17 cellular contexts compared by ENCODE assay signal in genomic region chr20:46205349-46205748, GRCh38.
DNase-seq lines count a peak whose midpoint lies in the region; ATAC-seq and TF ChIP-seq lines count a peak whose summit lies in the region.
"Had no signal": no experiment of that assay in that cellular context is flagged by ENCODE, and none has a peak within 500 bp of the region (broad histone marks: within the 10 kb centered on the region; RNA-seq: fewer than 3 reads in every experiment).

No MANE protein-coding gene starts in this region.

- peaks cover 0 to 16% (median 0%) of the 10 kb centered on the region in 11 experiments; a peak in 1 of 22 replicates for H3K27me3 ChIP-seq in BLaER1 treated with 17β-estradiol and CSF1 and Interleukin-3, amounts not matched to agents 10 nM and 100 nM
- peaks cover 28% of the 10 kb centered on the region for H3K27me3 ChIP-seq in CD4-positive, alpha-beta T cell (ENCODE audit: control insufficient read depth, insufficient read depth, low read length)
- H3K27me3 ChIP-seq in mammary epithelial cell (ENCODE audit: insufficient read depth, low read length) (peaks cover 11% of the 10 kb centered on the region), psoas muscle (ENCODE audit: insufficient read depth in 3 of 3, low read length in 2 of 3) (peaks cover 0 to 37% (median 9%) of the 10 kb centered on the region in 3 donors)
- H3K27me3 ChIP-seq: cardiac muscle cell, Peyer's patch had no signal

- H3K27ac ChIP-seq in BLaER1 treated with 17β-estradiol and CSF1 and Interleukin-3, amounts not matched to agents 10 nM and 100 nM, result peak overlapping the region in 3 of 11 experiments; percentile 28 to 37 (median 28); a peak in 7 of 22 replicates
- H3K27ac ChIP-seq in CD4-positive, alpha-beta T cell (ENCODE audit: low read depth, low read length), result no peak overlapping the region
- H3K27ac ChIP-seq in mammary epithelial cell (ENCODE audit: insufficient read depth, low read depth, low read length) (no peak overlapping the region), psoas muscle (no peak overlapping the region)
- H3K27ac ChIP-seq: cardiac muscle cell, Peyer's patch, SJCRH30 had no signal

- H3K9me3 Mint-ChIP-seq in CD4-positive, alpha-beta T cell, result no peaks in the 10 kb centered on the region
- H3K9me3 Mint-ChIP-seq in T-cell (no peaks in the 10 kb centered on the region), glutamatergic neuron (ENCODE audit: unreplicated experiment) (peaks cover 12% of the 10 kb centered on the region)
- H3K9me3 Mint-ChIP-seq: IgD-negative memory B cell; natural killer cell; T-helper 2 cell treated with Interferon-gamma antibody and Interleukin-4, amounts not matched to agents 5 μg/mL and 100 μg/mL, for 36 hours had no signal

- no peak overlapping the region for H2AFZ ChIP-seq in mammary epithelial cell (ENCODE audit: low read depth, low read length)

- no peaks in the 10 kb centered on the region for H3K9me3 ChIP-seq in BLaER1 treated with 17β-estradiol and CSF1 and Interleukin-3, amounts not matched to agents 10 nM and 100 nM (replicated peaks in 1 of 11)
- no peaks in the 10 kb centered on the region for H3K9me3 ChIP-seq in CD4-positive, alpha-beta T cell (ENCODE audit: control insufficient read depth, low read length)
- H3K9me3 ChIP-seq in mammary epithelial cell (replicated peaks; ENCODE audit: insufficient read depth, low read length), result no peaks in the 10 kb centered on the region
- no peaks in the 10 kb centered on the region for H3K9me3 ChIP-seq in psoas muscle
- H3K9me3 ChIP-seq: heart right ventricle, Peyer's patch, SJCRH30 had no signal

- H3K27me3 Mint-ChIP-seq in CD4-positive, alpha-beta T cell, result peaks cover 34% of the 10 kb centered on the region
- H3K27me3 Mint-ChIP-seq in T-cell, result peaks cover 37 to 38% of the 10 kb centered on the region in 2 donors
- H3K27me3 Mint-ChIP-seq in glutamatergic neuron (ENCODE audit: unreplicated experiment), result peaks cover 12% of the 10 kb centered on the region

- H3K4me2 ChIP-seq in BLaER1 treated with 17β-estradiol and CSF1 and Interleukin-3, amounts not matched to agents 10 nM and 100 nM, result peak overlapping the region; percentile 51 to 88 (median 71)
- H3K4me2 ChIP-seq in mammary epithelial cell (ENCODE audit: insufficient read depth, low read depth, low read length), result no peak overlapping the region

- H3K27ac Mint-ChIP-seq in CD4-positive, alpha-beta T cell, result no peak overlapping the region
- H3K27ac Mint-ChIP-seq in T-cell (peak overlapping the region; percentile 41 to 83), glutamatergic neuron (ENCODE audit: unreplicated experiment) (peak overlapping the region; percentile 73)
- H3K27ac Mint-ChIP-seq: natural killer cell; T-helper 2 cell treated with Interferon-gamma antibody and Interleukin-4, amounts not matched to agents 5 μg/mL and 100 μg/mL, for 36 hours had no signal

- H3K9ac ChIP-seq in BLaER1 treated with 17β-estradiol and CSF1 and Interleukin-3, amounts not matched to agents 10 nM and 100 nM, result no peak overlapping the region
- no peak overlapping the region for H3K9ac ChIP-seq in mammary epithelial cell (ENCODE audit: insufficient read depth, low read length)

- 60% methylated on average over 2 of the region's 3 CpGs for WGBS in mammary epithelial cell (ENCODE audit: low coverage, missing lambda C conversion rate)
- WGBS in psoas muscle, 3 donors, result 65 to 71% (median 69%) methylated on average over 3 of the region's 3 CpGs

- no peaks in the 10 kb centered on the region for H3K36me3 Mint-ChIP-seq in CD4-positive, alpha-beta T cell (ENCODE audit: low read depth)
- H3K36me3 Mint-ChIP-seq in T-cell (no peaks in the 10 kb centered on the region), glutamatergic neuron (ENCODE audit: unreplicated experiment) (peaks cover 5% of the 10 kb centered on the region)
- H3K36me3 Mint-ChIP-seq: IgD-negative memory B cell, natural killer cell had no signal

- DNase-seq in CD4-positive, alpha-beta T cell, result no peak
- DNase-seq in T-cell (peak in 3 of 34 experiments; percentile 4 to 9 (median 8)), glutamatergic neuron (no peak), omental fat pad (ENCODE audit: low spot score) (no peak), mammary epithelial cell (no peak), psoas muscle (no peak)
- DNase-seq: activated naive CD4-positive, alpha-beta T cell treated with anti-CD3 and anti-CD28 coated beads, Interleukin-2, amount 50 U/mL, for 16 hours; natural killer cell; NCI-H1092 treated with DMSO at 0.1 percent for 48 hours; NCI-H2029 had no signal

- peak; percentile 39 for ATAC-seq in CD4-positive, alpha-beta T cell (ENCODE audit: poor library complexity)
- ATAC-seq in T-cell (replicated peaks in 1 of 4) (peak; percentile 46 to 70 (median 60)), omental fat pad (ENCODE audit: low FRiP score) (no peak), psoas muscle (no peak)

- POLR2A ChIA-PET in CD4-positive, alpha-beta T cell (lab: Charles Lee), result no interaction called here
- POLR2A ChIA-PET in T-cell (lab: Charles Lee), result interaction anchor here in 1 of 2 donors (0.5 kb wide), 1 partner anchor 128 kb away, joined by 4 read pairs; no protein-coding TSS in a partner anchor

- no peak for TF ChIP-seq CTCF in CD4-positive, alpha-beta T cell (IDR thresholded peaks at IDR 0.05)
- TF ChIP-seq CTCF in glutamatergic neuron (IDR thresholded peaks at IDR 0.05; ENCODE audit: partially characterized antibody, unreplicated experiment), result no peak
- TF ChIP-seq CTCF in omental fat pad (IDR thresholded peaks at IDR 0.05), result no peak
- TF ChIP-seq CTCF in mammary epithelial cell (conservative IDR thresholded peaks at IDR 0.05 in 1 of 2, IDR thresholded peaks at IDR 0.05 in 1 of 2; ENCODE audit: extremely low read depth in 1 of 2, insufficient read depth in 1 of 2, low read depth in 1 of 2, low read length in 2 of 2), result no peak
- TF ChIP-seq CTCF in psoas muscle (IDR thresholded peaks at IDR 0.05), result no peak

- no TSS peak for BruUV-seq in mammary epithelial cell (replicated peaks; lab: Mats Ljungman, UMichigan)

- H4K20me1 ChIP-seq in BLaER1 treated with 17β-estradiol and CSF1 and Interleukin-3, amounts not matched to agents 10 nM and 100 nM, result peaks cover 0 to 19% (median 0%) of the 10 kb centered on the region in 11 experiments; a peak in 5 of 22 replicates
- no peaks in the 10 kb centered on the region for H4K20me1 ChIP-seq in mammary epithelial cell (ENCODE audit: insufficient read depth, low read length)

- CTCF ChIA-PET in CD4-positive, alpha-beta T cell (lab: Charles Lee), result no interaction called here
- CTCF ChIA-PET in T-cell (lab: Charles Lee), result no interaction called here
- CTCF ChIA-PET in mammary epithelial cell (lab: Charles Lee; ENCODE audit: low non-redundant PET), result no interaction called here

- no peaks in the 10 kb centered on the region for H3K79me2 ChIP-seq in mammary epithelial cell (ENCODE audit: insufficient read depth, low read length)

- H3K4me3 Mint-ChIP-seq in CD4-positive, alpha-beta T cell, result no peak overlapping the region
- H3K4me3 Mint-ChIP-seq in T-cell (peak overlapping the region in 1 of 3 donors; percentile 49), glutamatergic neuron (ENCODE audit: unreplicated experiment) (no peak overlapping the region)
- H3K4me3 Mint-ChIP-seq: natural killer cell; T-helper 2 cell treated with Interferon-gamma antibody and Interleukin-4, amounts not matched to agents 5 μg/mL and 100 μg/mL, for 36 hours had no signal

- no peaks in the 10 kb centered on the region for H3K36me3 ChIP-seq in BLaER1 treated with 17β-estradiol and CSF1 and Interleukin-3, amounts not matched to agents 10 nM and 100 nM
- H3K36me3 ChIP-seq in mammary epithelial cell (ENCODE audit: insufficient read depth, low read length) (no peaks in the 10 kb centered on the region), psoas muscle (ENCODE audit: insufficient read depth in 1 of 2, low read depth in 1 of 2) (no peaks in the 10 kb centered on the region)
- H3K36me3 ChIP-seq: cardiac muscle cell, heart right ventricle, Peyer's patch, SJCRH30 had no signal

- dilution Hi-C loops in mammary epithelial cell (cut with HindIII; ENCODE audit: low sequenced_read_pairs), result no loop called here

- H3K4me3 ChIP-seq in BLaER1 treated with 17β-estradiol and CSF1 and Interleukin-3, amounts not matched to agents 10 nM and 100 nM, result peak overlapping the region in 2 of 10 experiments; percentile 27 to 30; a peak in 1 of 20 replicates
- H3K4me3 ChIP-seq in mammary epithelial cell (replicated peaks in 1 of 3; ENCODE audit: insufficient read depth in 1 of 3, low read depth in 2 of 3, low read length in 3 of 3) (no peak overlapping the region), psoas muscle (no peak overlapping the region)
- H3K4me3 ChIP-seq: cardiac muscle cell, heart right ventricle, Peyer's patch, SJCRH30 had no signal

- in situ Hi-C loops in mammary epithelial cell (cut with MboI; ENCODE audit: low sequenced_read_pairs in 2 of 2), result no loop called here

- intact Hi-C loops in CD4-positive, alpha-beta T cell (cut with DNase I, micrococcal nuclease), result no loop called here
- intact Hi-C loops in mammary epithelial cell (cut with micrococcal nuclease) (no loop called here), psoas muscle (cut with DNase I) (no loop called here)

- H3K4me1 ChIP-seq in BLaER1 treated with 17β-estradiol and CSF1 and Interleukin-3, amounts not matched to agents 10 nM and 100 nM, result peaks cover 21 to 62% (median 39%) of the 10 kb centered on the region in 10 experiments
- H3K4me1 ChIP-seq in mammary epithelial cell (ENCODE audit: insufficient read depth, low read length), result peaks cover 4% of the 10 kb centered on the region
- H3K4me1 ChIP-seq in psoas muscle, result no peaks in the 10 kb centered on the region

- peaks cover 34% of the 10 kb centered on the region for H3K4me1 Mint-ChIP-seq in CD4-positive, alpha-beta T cell (ENCODE audit: low read depth)
- peaks cover 32 to 34% (median 33%) of the 10 kb centered on the region in 3 donors for H3K4me1 Mint-ChIP-seq in T-cell
- peaks cover 36% of the 10 kb centered on the region for H3K4me1 Mint-ChIP-seq in glutamatergic neuron (ENCODE audit: low read depth, unreplicated experiment)

Comparison
In these comparisons a context has a peak if more than half of its experiments do, and no peak if none do; other contexts are left out.
1. ATAC-seq: peak in CD4-positive, alpha-beta T cell (single experiment) and T-cell (4 of 4); none in omental fat pad (single experiment) and psoas muscle (0 of 4).